ENCODE assay signal across 12 cellular contexts in the genomic region with DNA sequence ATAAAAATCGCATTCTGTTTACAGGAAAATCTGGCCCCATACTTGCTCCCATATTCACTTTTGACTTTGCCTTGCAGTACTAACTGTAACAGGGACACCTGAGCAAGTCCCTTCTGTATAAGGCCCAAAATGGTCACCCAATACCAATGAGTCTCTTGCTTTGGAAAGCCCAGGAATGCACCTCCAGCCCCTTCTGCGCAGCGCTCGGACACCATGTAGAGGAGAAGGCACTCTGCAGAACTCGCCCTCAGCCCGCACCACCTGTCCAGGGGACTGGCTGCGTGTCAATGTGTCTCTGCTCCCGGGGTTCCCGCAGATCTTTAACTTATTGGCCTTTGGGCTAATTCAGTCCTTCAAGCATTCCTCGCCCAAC. TPM values are rescaled to one million over a fixed set of nuclear protein-coding genes. Genes with fewer than 3 reads are reported as not detected.
DNase-seq lines count a peak whose midpoint lies in the region; ATAC-seq and TF ChIP-seq lines count a peak whose summit lies in the region.
"Had no signal": no experiment of that assay in that cellular context is flagged by ENCODE, and none has a peak within 500 bp of the region (broad histone marks: within the 10 kb centered on the region; RNA-seq: fewer than 3 reads in every experiment).

No MANE protein-coding gene starts in this region.

- TF ChIP-seq CTCF in WTC11 (IDR thresholded peaks at IDR 0.05) = no peak
- TF ChIP-seq CTCF in nephron progenitor cell (IDR thresholded peaks at IDR 0.05) = peak; percentile 11

- DNase-seq in CD4-positive, CD25-positive, alpha-beta regulatory T cell = no peak
- peak; percentile 23 for DNase-seq in WTC11 (ENCODE audit: low spot score)
- DNase-seq in nephron progenitor cell = no peak
- DNase-seq in SK-N-DZ (ENCODE audit: low spot score) = no peak
- no peak for DNase-seq in activated T-cell treated with anti-CD3 and anti-CD28 coated beads, Interleukin-2, amount 50 U/mL, for 1 hour
- no peak for DNase-seq in SIG-M5 treated with dmso at 0.1 percent for 504 hours (lab: John Stamatoyannopoulos, UW; ENCODE audit: unreplicated experiment)
- no peak for DNase-seq in NCI-H446 treated with DMSO at 0.1 percent for 48 hours (lab: John Stamatoyannopoulos, UW)
- DNase-seq: NCI-H2081 treated with DMSO at 0.1 percent for 48 hours had no signal

- no peaks in the 10 kb centered on the region for H3K27me3 Mint-ChIP-seq in CD4-positive, CD25-positive, alpha-beta regulatory T cell
- H3K27me3 Mint-ChIP-seq in WTC11 (ENCODE audit: low read depth) (no peaks in the 10 kb centered on the region), nephron progenitor cell (ENCODE audit: low read depth, poor library complexity) (peaks cover 7% of the 10 kb centered on the region)
- H3K27me3 Mint-ChIP-seq: activated naive CD8-positive, alpha-beta T cell had no signal

- no peaks in the 10 kb centered on the region for H3K9me3 Mint-ChIP-seq in CD4-positive, CD25-positive, alpha-beta regulatory T cell
- H3K9me3 Mint-ChIP-seq in WTC11 (peaks cover 7% of the 10 kb centered on the region; the same call in 1 of the 2 replicates), nephron progenitor cell (no peaks in the 10 kb centered on the region)

- H3K36me3 ChIP-seq in CD4-positive, CD25-positive, alpha-beta regulatory T cell (ENCODE audit: control insufficient read depth, insufficient read depth, low read length) = no peaks in the 10 kb centered on the region

- no peaks in the 10 kb centered on the region for H3K27me3 ChIP-seq in CD4-positive, CD25-positive, alpha-beta regulatory T cell (ENCODE audit: control insufficient read depth, insufficient read depth, low read length)

- no peak overlapping the region for H3K4me3 Mint-ChIP-seq in CD4-positive, CD25-positive, alpha-beta regulatory T cell
- H3K4me3 Mint-ChIP-seq in WTC11 (peak overlapping the region; percentile 4; the same call in 1 of the 2 replicates), nephron progenitor cell (peak overlapping the region; percentile 37)
- H3K4me3 Mint-ChIP-seq: activated naive CD8-positive, alpha-beta T cell had no signal

- peaks cover 7 to 13% (median 8%) of the 10 kb centered on the region in 4 donors for H3K4me1 Mint-ChIP-seq in CD4-positive, CD25-positive, alpha-beta regulatory T cell
- peaks cover 20% of the 10 kb centered on the region for H3K4me1 Mint-ChIP-seq in WTC11
- H3K4me1 Mint-ChIP-seq in nephron progenitor cell = peaks cover 14% of the 10 kb centered on the region

- POLR2A ChIA-PET in WTC11 (lab: Charles Lee) = no interaction called here

- H3K27ac Mint-ChIP-seq in CD4-positive, CD25-positive, alpha-beta regulatory T cell = peak overlapping the region in 2 of 3 donors; percentile 65 to 85
- H3K27ac Mint-ChIP-seq in WTC11 (no peak overlapping the region), nephron progenitor cell (no peak overlapping the region)
- H3K27ac Mint-ChIP-seq: activated naive CD8-positive, alpha-beta T cell had no signal

- ATAC-seq in CD4-positive, CD25-positive, alpha-beta regulatory T cell (ENCODE audit: low read depth in 2 of 2) = peak in 1 of 2 donors; percentile 14
- ATAC-seq in HG02678 (IDR thresholded peaks at IDR 0.05; ENCODE audit: unreplicated experiment) = peak; percentile 11
- peak; percentile 30 for ATAC-seq in WTC11

- peak overlapping the region; percentile 26 for H3K27ac ChIP-seq in CD4-positive, CD25-positive, alpha-beta regulatory T cell (ENCODE audit: insufficient read depth, low read length, poor library complexity, severe bottlenecking)

- no peak overlapping the region for H3K4me3 ChIP-seq in CD4-positive, CD25-positive, alpha-beta regulatory T cell (ENCODE audit: low read depth, low read length)

- H3K36me3 Mint-ChIP-seq in CD4-positive, CD25-positive, alpha-beta regulatory T cell = no peaks in the 10 kb centered on the region
- H3K36me3 Mint-ChIP-seq in WTC11 (peaks cover 2% of the 10 kb centered on the region; the same call in 1 of the 2 replicates), nephron progenitor cell (ENCODE audit: low read depth) (no peaks in the 10 kb centered on the region)
- H3K36me3 Mint-ChIP-seq: activated naive CD8-positive, alpha-beta T cell had no signal

- peaks cover 8% of the 10 kb centered on the region for H3K4me1 ChIP-seq in CD4-positive, CD25-positive, alpha-beta regulatory T cell (ENCODE audit: control insufficient read depth, insufficient read depth, low read length, poor library complexity, severe bottlenecking)

- CTCF ChIA-PET in WTC11 (lab: Charles Lee) = interaction anchor here (0.9 to 5.7 kb wide), 6 partner anchors 10 to 116 kb away, joined by 3 to 55 read pairs (median 5); no protein-coding TSS in a partner anchor

- no peaks in the 10 kb centered on the region for H3K9me3 ChIP-seq in CD4-positive, CD25-positive, alpha-beta regulatory T cell (ENCODE audit: control insufficient read depth in 2 of 2, low read length in 2 of 2)

TF ChIP-seq in WTC11, 78 proteins besides CTCF, POLR2A, EP300 and RAD21 (continues in another document):
- TF ChIP-seq ELF4 (CRISPR knock-in tag; IDR thresholded peaks at IDR 0.05; ENCODE audit: low read depth) (no peak), NFE2L1 (CRISPR knock-in tag; IDR thresholded peaks at IDR 0.05) (no peak), SMAD4 (CRISPR knock-in tag; IDR thresholded peaks at IDR 0.05) (no peak), ZNF219 (CRISPR knock-in tag; IDR thresholded peaks at IDR 0.05; ENCODE audit: borderline replicate concordance) (no peak), FOXK1 (CRISPR knock-in tag; IDR thresholded peaks at IDR 0.05) (no peak), CREB1 (CRISPR knock-in tag; IDR thresholded peaks at IDR 0.05) (no peak), TP53 (CRISPR knock-in tag; IDR thresholded peaks at IDR 0.05) (no peak), ZNF423 (CRISPR knock-in tag; IDR thresholded peaks at IDR 0.05) (no peak), GRHL2 (CRISPR knock-in tag; IDR thresholded peaks at IDR 0.05; ENCODE audit: insufficient replicate concordance, severe bottlenecking) (no peak)
- TF ChIP-seq, protein P1, sequence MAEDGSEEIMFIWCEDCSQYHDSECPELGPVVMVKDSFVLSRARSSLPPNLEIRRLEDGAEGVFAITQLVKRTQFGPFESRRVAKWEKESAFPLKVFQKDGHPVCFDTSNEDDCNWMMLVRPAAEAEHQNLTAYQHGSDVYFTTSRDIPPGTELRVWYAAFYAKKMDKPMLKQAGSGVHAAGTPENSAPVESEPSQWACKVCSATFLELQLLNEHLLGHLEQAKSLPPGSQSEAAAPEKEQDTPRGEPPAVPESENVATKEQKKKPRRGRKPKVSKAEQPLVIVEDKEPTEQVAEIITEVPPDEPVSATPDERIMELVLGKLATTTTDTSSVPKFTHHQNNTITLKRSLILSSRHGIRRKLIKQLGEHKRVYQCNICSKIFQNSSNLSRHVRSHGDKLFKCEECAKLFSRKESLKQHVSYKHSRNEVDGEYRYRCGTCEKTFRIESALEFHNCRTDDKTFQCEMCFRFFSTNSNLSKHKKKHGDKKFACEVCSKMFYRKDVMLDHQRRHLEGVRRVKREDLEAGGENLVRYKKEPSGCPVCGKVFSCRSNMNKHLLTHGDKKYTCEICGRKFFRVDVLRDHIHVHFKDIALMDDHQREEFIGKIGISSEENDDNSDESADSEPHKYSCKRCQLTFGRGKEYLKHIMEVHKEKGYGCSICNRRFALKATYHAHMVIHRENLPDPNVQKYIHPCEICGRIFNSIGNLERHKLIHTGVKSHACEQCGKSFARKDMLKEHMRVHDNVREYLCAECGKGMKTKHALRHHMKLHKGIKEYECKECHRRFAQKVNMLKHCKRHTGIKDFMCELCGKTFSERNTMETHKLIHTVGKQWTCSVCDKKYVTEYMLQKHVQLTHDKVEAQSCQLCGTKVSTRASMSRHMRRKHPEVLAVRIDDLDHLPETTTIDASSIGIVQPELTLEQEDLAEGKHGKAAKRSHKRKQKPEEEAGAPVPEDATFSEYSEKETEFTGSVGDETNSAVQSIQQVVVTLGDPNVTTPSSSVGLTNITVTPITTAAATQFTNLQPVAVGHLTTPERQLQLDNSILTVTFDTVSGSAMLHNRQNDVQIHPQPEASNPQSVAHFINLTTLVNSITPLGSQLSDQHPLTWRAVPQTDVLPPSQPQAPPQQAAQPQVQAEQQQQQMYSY (CRISPR knock-in tag; IDR thresholded peaks at IDR 0.05) = no peak
- TF ChIP-seq, protein P2, sequence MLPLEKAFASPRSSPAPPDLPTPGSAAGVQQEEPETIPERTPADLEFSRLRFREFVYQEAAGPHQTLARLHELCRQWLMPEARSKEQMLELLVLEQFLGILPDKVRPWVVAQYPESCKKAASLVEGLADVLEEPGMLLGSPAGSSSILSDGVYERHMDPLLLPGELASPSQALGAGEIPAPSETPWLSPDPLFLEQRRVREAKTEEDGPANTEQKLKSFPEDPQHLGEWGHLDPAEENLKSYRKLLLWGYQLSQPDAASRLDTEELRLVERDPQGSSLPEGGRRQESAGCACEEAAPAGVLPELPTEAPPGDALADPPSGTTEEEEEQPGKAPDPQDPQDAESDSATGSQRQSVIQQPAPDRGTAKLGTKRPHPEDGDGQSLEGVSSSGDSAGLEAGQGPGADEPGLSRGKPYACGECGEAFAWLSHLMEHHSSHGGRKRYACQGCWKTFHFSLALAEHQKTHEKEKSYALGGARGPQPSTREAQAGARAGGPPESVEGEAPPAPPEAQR (CRISPR knock-in tag; IDR thresholded peaks at IDR 0.05) = no peak
- TF ChIP-seq, protein P3, sequence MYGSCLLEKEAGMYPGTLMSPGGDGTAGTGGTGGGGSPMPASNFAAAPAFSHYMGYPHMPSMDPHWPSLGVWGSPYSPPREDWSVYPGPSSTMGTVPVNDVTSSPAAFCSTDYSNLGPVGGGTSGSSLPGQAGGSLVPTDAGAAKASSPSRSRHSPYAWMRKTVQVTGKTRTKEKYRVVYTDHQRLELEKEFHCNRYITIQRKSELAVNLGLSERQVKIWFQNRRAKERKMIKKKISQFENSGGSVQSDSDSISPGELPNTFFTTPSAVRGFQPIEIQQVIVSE (CRISPR knock-in tag; IDR thresholded peaks at IDR 0.05; ENCODE audit: borderline replicate concordance) = no peak
- TF ChIP-seq, protein P4, sequence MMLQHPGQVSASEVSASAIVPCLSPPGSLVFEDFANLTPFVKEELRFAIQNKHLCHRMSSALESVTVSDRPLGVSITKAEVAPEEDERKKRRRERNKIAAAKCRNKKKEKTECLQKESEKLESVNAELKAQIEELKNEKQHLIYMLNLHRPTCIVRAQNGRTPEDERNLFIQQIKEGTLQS (CRISPR knock-in tag; conservative IDR thresholded peaks at IDR 0.05) = no peak

RNA-seq across cellular contexts. Expression of a gene that starts 0.7 kb away (rescaled TPM):
- not detected for total RNA-seq in CD4-positive, CD25-positive, alpha-beta regulatory T cell
- under 1 TPM in 3 of 4 donors, not detected in 1; 0.05 to 0.26 (median 0.17) TPM for polyA plus RNA-seq in CD4-positive, CD25-positive, alpha-beta regulatory T cell
- total RNA-seq in WTC11 (2021) = 0.04 to 0.07 TPM in 2 of 3 replicates, not detected in the other
- not detected in 2 replicates for polyA plus RNA-seq in SK-N-DZ (2014; cell fraction: cytosol; rRNA removed)
- polyA plus RNA-seq in SK-N-DZ (2014; cell fraction: nucleus; rRNA removed) = not detected in 2 replicates
- polyA plus RNA-seq: esophagus, liver had no signal

RNA-seq across cellular contexts. Expression of a gene that starts 34.7 kb away (rescaled TPM):
- total RNA-seq in CD4-positive, CD25-positive, alpha-beta regulatory T cell = 97.8 TPM
- polyA plus RNA-seq in CD4-positive, CD25-positive, alpha-beta regulatory T cell = 100 to 1,000 TPM; 103 to 136 (median 119) TPM
- total RNA-seq in WTC11 (2021) = 14.8 to 16.8 TPM (median 15.6 TPM) in 3 replicates
- polyA plus RNA-seq in SK-N-DZ (2014; cell fraction: cytosol; rRNA removed) = 20.4 and 23.8 TPM in 2 replicates
- polyA plus RNA-seq in SK-N-DZ (2014; cell fraction: nucleus; rRNA removed) = 8.6 and 9.4 TPM in 2 replicates

Comparison
In these comparisons a context has a peak if more than half of its experiments do, and no peak if none do; other contexts are left out.
1. H3K27ac Mint-ChIP-seq: peak in CD4-positive, CD25-positive, alpha-beta regulatory T cell (2 of 3); none in WTC11 (single experiment) and nephron progenitor cell (single experiment).
2. H3K4me3 Mint-ChIP-seq: peak in WTC11 (single experiment) and nephron progenitor cell (single experiment); none in CD4-positive, CD25-positive, alpha-beta regulatory T cell (0 of 4).